1 cellular context compared by ENCODE assay signal in the genomic region with DNA sequence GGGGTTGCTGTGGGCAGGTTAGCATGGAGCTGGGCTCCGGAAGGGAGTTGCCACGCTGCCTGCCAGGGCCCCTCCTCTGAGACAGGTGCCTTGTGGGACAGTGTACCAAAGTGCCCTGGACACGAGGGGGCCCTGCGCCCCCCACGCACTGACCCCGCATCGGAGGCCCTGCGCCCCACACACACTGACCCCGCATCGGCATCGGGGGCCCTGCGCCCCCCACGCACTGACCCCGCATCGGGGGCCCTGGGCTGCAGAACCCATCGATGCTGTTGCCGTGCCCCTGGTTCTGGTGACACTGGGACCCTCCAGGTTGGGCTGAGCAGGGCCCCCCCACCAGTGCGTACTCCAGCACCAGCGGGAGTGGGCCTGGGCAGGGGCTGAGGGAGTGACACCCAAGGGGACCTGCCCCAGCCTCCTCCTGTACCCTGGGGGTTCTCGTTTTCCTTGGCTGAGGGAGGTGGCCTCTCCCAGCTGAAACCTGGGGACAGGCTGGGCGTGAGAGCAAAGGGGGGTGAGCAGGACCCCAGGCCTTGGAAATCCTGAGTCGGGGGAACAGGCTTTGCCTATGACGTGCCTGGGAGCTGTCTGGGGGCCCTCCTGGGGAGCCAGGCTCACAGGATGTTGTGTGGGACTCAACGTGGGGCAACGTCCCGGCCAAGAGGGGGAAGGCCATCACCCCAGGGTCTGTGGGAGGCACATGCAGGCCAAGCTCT.
TF ChIP-seq lines count a peak whose summit lies in the region.

No MANE protein-coding gene starts in this region.

TF ChIP-seq in HepG2, 621 proteins besides CTCF, POLR2A, EP300 and RAD21:
- TF ChIP-seq, protein P1, sequence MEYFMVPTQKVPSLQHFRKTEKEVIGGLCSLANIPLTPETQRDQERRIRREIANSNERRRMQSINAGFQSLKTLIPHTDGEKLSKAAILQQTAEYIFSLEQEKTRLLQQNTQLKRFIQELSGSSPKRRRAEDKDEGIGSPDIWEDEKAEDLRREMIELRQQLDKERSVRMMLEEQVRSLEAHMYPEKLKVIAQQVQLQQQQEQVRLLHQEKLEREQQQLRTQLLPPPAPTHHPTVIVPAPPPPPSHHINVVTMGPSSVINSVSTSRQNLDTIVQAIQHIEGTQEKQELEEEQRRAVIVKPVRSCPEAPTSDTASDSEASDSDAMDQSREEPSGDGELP (IDR thresholded peaks at IDR 0.05; ENCODE audit: borderline replicate concordance, low read depth): no peak
- no peak for TF ChIP-seq ZKSCAN1 (IDR thresholded peaks at IDR 0.05; ENCODE audit: low read length)
- no peak for TF ChIP-seq MBNL3 (CRISPR knock-in tag; conservative IDR thresholded peaks at IDR 0.05)
- TF ChIP-seq, protein P2, sequence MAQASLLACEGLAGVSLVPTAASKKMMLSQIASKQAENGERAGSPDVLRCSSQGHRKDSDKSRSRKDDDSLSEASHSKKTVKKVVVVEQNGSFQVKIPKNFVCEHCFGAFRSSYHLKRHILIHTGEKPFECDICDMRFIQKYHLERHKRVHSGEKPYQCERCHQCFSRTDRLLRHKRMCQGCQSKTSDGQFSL (CRISPR knock-in tag; IDR thresholded peaks at IDR 0.05): 0 out of 2 replicates have a peak, but pooled peaks have one; percentile 3
- TF ChIP-seq, protein P3, sequence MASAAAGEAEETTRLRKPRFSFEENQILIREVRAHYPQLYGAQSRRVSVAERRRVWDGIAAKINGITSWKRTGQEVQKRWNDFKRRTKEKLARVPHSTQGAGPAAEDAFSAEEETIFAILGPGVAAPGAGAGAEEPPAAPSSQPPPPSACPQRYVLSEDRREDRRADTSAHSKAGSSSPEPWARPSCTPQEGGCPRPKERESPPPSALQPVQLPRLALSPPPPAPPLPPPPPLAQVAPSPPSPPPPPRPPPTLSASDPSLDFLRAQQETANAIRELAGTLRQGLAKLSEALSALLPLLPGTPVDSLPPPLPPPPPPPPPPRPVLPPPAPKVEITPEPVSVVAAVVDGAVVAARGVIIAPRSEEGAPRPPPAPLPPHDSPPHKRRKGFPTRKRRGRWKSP (CRISPR knock-in tag; IDR thresholded peaks at IDR 0.05): no peak
- TF ChIP-seq MAFK (conservative IDR thresholded peaks at IDR 0.05 in 1 of 2, IDR thresholded peaks at IDR 0.05 in 1 of 2; ENCODE audit: low read length in 2 of 2): no peak
- TF ChIP-seq, protein P4, sequence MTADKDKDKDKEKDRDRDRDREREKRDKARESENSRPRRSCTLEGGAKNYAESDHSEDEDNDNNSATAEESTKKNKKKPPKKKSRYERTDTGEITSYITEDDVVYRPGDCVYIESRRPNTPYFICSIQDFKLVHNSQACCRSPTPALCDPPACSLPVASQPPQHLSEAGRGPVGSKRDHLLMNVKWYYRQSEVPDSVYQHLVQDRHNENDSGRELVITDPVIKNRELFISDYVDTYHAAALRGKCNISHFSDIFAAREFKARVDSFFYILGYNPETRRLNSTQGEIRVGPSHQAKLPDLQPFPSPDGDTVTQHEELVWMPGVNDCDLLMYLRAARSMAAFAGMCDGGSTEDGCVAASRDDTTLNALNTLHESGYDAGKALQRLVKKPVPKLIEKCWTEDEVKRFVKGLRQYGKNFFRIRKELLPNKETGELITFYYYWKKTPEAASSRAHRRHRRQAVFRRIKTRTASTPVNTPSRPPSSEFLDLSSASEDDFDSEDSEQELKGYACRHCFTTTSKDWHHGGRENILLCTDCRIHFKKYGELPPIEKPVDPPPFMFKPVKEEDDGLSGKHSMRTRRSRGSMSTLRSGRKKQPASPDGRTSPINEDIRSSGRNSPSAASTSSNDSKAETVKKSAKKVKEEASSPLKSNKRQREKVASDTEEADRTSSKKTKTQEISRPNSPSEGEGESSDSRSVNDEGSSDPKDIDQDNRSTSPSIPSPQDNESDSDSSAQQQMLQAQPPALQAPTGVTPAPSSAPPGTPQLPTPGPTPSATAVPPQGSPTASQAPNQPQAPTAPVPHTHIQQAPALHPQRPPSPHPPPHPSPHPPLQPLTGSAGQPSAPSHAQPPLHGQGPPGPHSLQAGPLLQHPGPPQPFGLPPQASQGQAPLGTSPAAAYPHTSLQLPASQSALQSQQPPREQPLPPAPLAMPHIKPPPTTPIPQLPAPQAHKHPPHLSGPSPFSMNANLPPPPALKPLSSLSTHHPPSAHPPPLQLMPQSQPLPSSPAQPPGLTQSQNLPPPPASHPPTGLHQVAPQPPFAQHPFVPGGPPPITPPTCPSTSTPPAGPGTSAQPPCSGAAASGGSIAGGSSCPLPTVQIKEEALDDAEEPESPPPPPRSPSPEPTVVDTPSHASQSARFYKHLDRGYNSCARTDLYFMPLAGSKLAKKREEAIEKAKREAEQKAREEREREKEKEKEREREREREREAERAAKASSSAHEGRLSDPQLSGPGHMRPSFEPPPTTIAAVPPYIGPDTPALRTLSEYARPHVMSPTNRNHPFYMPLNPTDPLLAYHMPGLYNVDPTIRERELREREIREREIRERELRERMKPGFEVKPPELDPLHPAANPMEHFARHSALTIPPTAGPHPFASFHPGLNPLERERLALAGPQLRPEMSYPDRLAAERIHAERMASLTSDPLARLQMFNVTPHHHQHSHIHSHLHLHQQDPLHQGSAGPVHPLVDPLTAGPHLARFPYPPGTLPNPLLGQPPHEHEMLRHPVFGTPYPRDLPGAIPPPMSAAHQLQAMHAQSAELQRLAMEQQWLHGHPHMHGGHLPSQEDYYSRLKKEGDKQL (CRISPR knock-in tag; IDR thresholded peaks at IDR 0.05; ENCODE audit: low read depth): no peak
- no peak for TF ChIP-seq ZNF205 (CRISPR knock-in tag; IDR thresholded peaks at IDR 0.05)
- 0 out of 2 replicates have a peak, but pooled peaks have one; percentile 53 for TF ChIP-seq ZNF546 (CRISPR knock-in tag; conservative IDR thresholded peaks at IDR 0.05)
- TF ChIP-seq ZNF547 (CRISPR knock-in tag; IDR thresholded peaks at IDR 0.05): 0 out of 2 replicates have a peak, but pooled peaks have one; percentile 3
- TF ChIP-seq, protein P5, sequence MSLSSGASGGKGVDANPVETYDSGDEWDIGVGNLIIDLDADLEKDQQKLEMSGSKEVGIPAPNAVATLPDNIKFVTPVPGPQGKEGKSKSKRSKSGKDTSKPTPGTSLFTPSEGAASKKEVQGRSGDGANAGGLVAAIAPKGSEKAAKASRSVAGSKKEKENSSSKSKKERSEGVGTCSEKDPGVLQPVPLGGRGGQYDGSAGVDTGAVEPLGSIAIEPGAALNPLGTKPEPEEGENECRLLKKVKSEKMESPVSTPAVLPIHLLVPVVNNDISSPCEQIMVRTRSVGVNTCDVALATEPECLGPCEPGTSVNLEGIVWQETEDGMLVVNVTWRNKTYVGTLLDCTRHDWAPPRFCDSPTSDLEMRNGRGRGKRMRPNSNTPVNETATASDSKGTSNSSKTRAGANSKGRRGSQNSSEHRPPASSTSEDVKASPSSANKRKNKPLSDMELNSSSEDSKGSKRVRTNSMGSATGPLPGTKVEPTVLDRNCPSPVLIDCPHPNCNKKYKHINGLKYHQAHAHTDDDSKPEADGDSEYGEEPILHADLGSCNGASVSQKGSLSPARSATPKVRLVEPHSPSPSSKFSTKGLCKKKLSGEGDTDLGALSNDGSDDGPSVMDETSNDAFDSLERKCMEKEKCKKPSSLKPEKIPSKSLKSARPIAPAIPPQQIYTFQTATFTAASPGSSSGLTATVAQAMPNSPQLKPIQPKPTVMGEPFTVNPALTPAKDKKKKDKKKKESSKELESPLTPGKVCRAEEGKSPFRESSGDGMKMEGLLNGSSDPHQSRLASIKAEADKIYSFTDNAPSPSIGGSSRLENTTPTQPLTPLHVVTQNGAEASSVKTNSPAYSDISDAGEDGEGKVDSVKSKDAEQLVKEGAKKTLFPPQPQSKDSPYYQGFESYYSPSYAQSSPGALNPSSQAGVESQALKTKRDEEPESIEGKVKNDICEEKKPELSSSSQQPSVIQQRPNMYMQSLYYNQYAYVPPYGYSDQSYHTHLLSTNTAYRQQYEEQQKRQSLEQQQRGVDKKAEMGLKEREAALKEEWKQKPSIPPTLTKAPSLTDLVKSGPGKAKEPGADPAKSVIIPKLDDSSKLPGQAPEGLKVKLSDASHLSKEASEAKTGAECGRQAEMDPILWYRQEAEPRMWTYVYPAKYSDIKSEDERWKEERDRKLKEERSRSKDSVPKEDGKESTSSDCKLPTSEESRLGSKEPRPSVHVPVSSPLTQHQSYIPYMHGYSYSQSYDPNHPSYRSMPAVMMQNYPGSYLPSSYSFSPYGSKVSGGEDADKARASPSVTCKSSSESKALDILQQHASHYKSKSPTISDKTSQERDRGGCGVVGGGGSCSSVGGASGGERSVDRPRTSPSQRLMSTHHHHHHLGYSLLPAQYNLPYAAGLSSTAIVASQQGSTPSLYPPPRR (CRISPR knock-in tag; IDR thresholded peaks at IDR 0.05; ENCODE audit: borderline replicate concordance): 0 out of 2 replicates have a peak, but pooled peaks have one; percentile 11
- 0 out of 2 replicates have a peak, but pooled peaks have one; percentile 63 for TF ChIP-seq ZBTB42 (CRISPR knock-in tag; IDR thresholded peaks at IDR 0.05)
- TF ChIP-seq RBFOX2 (IDR thresholded peaks at IDR 0.05; ENCODE audit: low read depth, low read length): peak; percentile 47; the same call in 1 of the 2 replicates
- TF ChIP-seq, protein P6, sequence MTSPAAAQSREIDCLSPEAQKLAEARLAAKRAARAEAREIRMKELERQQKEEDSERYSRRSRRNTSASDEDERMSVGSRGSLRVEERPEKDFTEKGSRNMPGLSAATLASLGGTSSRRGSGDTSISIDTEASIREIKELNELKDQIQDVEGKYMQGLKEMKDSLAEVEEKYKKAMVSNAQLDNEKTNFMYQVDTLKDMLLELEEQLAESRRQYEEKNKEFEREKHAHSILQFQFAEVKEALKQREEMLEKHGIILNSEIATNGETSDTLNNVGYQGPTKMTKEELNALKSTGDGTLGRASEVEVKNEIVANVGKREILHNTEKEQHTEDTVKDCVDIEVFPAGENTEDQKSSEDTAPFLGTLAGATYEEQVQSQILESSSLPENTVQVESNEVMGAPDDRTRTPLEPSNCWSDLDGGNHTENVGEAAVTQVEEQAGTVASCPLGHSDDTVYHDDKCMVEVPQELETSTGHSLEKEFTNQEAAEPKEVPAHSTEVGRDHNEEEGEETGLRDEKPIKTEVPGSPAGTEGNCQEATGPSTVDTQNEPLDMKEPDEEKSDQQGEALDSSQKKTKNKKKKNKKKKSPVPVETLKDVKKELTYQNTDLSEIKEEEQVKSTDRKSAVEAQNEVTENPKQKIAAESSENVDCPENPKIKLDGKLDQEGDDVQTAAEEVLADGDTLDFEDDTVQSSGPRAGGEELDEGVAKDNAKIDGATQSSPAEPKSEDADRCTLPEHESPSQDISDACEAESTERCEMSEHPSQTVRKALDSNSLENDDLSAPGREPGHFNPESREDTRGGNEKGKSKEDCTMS (CRISPR knock-in tag; conservative IDR thresholded peaks at IDR 0.05): no peak
- no peak for TF ChIP-seq SMAD1 (CRISPR knock-in tag; IDR thresholded peaks at IDR 0.05; ENCODE audit: borderline replicate concordance, low read depth)
- TF ChIP-seq, protein P7, sequence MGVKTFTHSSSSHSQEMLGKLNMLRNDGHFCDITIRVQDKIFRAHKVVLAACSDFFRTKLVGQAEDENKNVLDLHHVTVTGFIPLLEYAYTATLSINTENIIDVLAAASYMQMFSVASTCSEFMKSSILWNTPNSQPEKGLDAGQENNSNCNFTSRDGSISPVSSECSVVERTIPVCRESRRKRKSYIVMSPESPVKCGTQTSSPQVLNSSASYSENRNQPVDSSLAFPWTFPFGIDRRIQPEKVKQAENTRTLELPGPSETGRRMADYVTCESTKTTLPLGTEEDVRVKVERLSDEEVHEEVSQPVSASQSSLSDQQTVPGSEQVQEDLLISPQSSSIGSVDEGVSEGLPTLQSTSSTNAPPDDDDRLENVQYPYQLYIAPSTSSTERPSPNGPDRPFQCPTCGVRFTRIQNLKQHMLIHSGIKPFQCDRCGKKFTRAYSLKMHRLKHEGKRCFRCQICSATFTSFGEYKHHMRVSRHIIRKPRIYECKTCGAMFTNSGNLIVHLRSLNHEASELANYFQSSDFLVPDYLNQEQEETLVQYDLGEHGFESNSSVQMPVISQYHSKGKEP (CRISPR knock-in tag; IDR thresholded peaks at IDR 0.05): no peak
- TF ChIP-seq, protein P8, sequence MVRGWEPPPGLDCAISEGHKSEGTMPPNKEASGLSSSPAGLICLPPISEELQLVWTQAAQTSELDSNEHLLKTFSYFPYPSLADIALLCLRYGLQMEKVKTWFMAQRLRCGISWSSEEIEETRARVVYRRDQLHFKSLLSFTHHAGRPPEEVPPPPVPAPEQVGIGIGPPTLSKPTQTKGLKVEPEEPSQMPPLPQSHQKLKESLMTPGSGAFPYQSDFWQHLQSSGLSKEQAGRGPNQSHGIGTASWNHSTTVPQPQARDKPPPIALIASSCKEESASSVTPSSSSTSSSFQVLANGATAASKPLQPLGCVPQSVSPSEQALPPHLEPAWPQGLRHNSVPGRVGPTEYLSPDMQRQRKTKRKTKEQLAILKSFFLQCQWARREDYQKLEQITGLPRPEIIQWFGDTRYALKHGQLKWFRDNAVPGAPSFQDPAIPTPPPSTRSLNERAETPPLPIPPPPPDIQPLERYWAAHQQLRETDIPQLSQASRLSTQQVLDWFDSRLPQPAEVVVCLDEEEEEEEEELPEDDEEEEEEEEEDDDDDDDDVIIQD (CRISPR knock-in tag; IDR thresholded peaks at IDR 0.05; ENCODE audit: low read depth): no peak
- no peak for TF ChIP-seq ZFP82 (CRISPR knock-in tag; IDR thresholded peaks at IDR 0.05; ENCODE audit: borderline replicate concordance)
- no peak for TF ChIP-seq SATB2 (CRISPR knock-in tag; IDR thresholded peaks at IDR 0.05)
- no peak for TF ChIP-seq HNF4G (IDR thresholded peaks at IDR 0.05; ENCODE audit: borderline replicate concordance, low read depth, low read length)
- no peak for TF ChIP-seq HNF4G (CRISPR knock-in tag; IDR thresholded peaks at IDR 0.05; ENCODE audit: borderline replicate concordance, low read depth)
- TF ChIP-seq U2AF1 (optimal IDR thresholded peaks at IDR 0.05; ENCODE audit: low read depth, low read length): no peak
- TF ChIP-seq ZNF776 (CRISPR knock-in tag; IDR thresholded peaks at IDR 0.05): 0 out of 2 replicates have a peak, but pooled peaks have one; percentile 1
- TF ChIP-seq, protein P9, sequence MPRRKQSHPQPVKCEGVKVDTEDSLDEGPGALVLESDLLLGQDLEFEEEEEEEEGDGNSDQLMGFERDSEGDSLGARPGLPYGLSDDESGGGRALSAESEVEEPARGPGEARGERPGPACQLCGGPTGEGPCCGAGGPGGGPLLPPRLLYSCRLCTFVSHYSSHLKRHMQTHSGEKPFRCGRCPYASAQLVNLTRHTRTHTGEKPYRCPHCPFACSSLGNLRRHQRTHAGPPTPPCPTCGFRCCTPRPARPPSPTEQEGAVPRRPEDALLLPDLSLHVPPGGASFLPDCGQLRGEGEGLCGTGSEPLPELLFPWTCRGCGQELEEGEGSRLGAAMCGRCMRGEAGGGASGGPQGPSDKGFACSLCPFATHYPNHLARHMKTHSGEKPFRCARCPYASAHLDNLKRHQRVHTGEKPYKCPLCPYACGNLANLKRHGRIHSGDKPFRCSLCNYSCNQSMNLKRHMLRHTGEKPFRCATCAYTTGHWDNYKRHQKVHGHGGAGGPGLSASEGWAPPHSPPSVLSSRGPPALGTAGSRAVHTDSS (CRISPR knock-in tag; conservative IDR thresholded peaks at IDR 0.05): no peak
- no peak for TF ChIP-seq ZNF746 (CRISPR knock-in tag; IDR thresholded peaks at IDR 0.05)
- no peak for TF ChIP-seq ATAD3A (CRISPR knock-in tag; IDR thresholded peaks at IDR 0.05)
- peak; percentile 32 for TF ChIP-seq AGO2 (optimal IDR thresholded peaks at IDR 0.05; ENCODE audit: low read depth, low read length)
TF ChIP-seq in HepG2: peak in this region for 8.
